2 cellular contexts compared by ENCODE assay signal in genomic region chr1:20617157-20617487, GRCh38.
TF ChIP-seq lines count a peak whose summit lies in the region.

No MANE protein-coding gene starts in this region.

TF ChIP-seq in A549, 52 proteins besides CTCF, POLR2A, EP300 and RAD21 (continued from another document):
- TF ChIP-seq ZFP36 (IDR thresholded peaks at IDR 0.05; ENCODE audit: borderline replicate concordance, partially characterized antibody), result no peak

TF ChIP-seq in HEK293, 187 proteins besides CTCF, POLR2A, EP300 and RAD21 (continued from another document):
- no peak for TF ChIP-seq ZNF223 (tag by site-specific recombination; IDR thresholded peaks at IDR 0.05)
